ENCODE assay signal across 8 cellular contexts in the genomic region with DNA sequence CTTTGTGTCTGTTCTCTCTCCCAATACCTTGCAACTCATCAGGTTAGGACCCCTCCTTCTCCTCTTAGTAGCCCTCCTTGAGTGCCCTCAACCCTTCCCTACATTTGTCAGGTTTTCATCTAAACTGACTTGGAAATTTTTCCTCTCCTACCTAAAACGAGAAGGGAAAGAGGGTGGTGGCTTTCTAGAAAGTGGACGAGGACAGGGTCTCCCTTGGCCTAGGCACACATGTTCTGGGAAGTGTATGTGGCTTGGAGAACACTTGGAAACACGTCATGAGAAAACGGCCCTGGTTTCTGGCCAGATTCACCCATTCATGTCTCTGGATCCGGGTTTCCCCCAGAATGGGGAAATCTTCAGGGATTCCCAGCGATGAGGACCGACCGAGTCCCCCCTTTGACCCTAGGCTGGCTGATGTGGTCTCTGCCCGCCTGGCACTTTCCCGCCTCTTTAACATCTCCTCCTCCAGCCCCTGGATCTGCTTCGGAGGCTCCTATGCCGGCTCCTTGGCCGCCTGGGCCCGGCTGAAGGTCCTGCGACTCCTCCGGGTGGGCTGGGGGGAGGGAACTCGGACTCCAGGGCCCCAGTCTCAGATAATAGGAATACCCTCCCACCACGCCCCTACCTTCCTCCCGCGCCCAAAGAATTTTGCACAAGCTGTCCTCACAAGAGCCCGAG. TPM values are rescaled to one million over a fixed set of nuclear protein-coding genes. Genes with fewer than 3 reads are reported as not detected.
A peak's percentile ranks its signal among the peaks of the same experiment; 100 is the strongest.
DNase-seq lines count a peak whose midpoint lies in the region; ATAC-seq and TF ChIP-seq lines count a peak whose summit lies in the region.

No MANE protein-coding gene starts in this region.

- no peaks in the 10 kb centered on the region for H3K9me3 Mint-ChIP-seq in activated naive CD4-positive, alpha-beta T cell treated with anti-CD3 and anti-CD28 coated beads for 36 hours

- DNase-seq in activated naive CD4-positive, alpha-beta T cell treated with anti-CD3 and anti-CD28 coated beads for 36 hours: no peak
- no peak for DNase-seq in activated naive CD4-positive, alpha-beta T cell treated with anti-CD3 and anti-CD28 coated beads, Interleukin-2, amount 50 U/mL, for 16 hours
- DNase-seq in ascending aorta (ENCODE audit: low spot score in 2 of 2): no peak
- DNase-seq in left lung: peak in 1 of 2 donors; percentile 77
- peak; percentile 17 to 36 for DNase-seq in thyroid gland
- no peak for DNase-seq in T-helper 9 cell
- DNase-seq in DMS153 treated with DMSO at 0.1 percent for 48 hours (lab: John Stamatoyannopoulos, UW; ENCODE audit: unreplicated experiment): no peak
- DNase-seq in NCI-H1092 treated with DMSO at 0.1 percent for 48 hours (lab: John Stamatoyannopoulos, UW): no peak

- CTCF ChIA-PET in activated naive CD4-positive, alpha-beta T cell treated with anti-CD3 and anti-CD28 coated beads for 36 hours (lab: Charles Lee): no interaction called here

- H3K4me1 ChIP-seq in ascending aorta (peaks cover 7 to 15% of the 10 kb centered on the region in 2 donors), left lung (peaks cover 0 to 7% of the 10 kb centered on the region in 2 donors), thyroid gland (peaks cover 0 to 9% of the 10 kb centered on the region in 2 donors)

- no peak for TF ChIP-seq CTCF in ascending aorta (IDR thresholded peaks at IDR 0.05)
- TF ChIP-seq CTCF in left lung (IDR thresholded peaks at IDR 0.05): no peak
- no peak for TF ChIP-seq CTCF in thyroid gland (IDR thresholded peaks at IDR 0.05)

- H3K36me3 Mint-ChIP-seq in activated naive CD4-positive, alpha-beta T cell treated with anti-CD3 and anti-CD28 coated beads for 36 hours (ENCODE audit: low read depth): no peaks in the 10 kb centered on the region

- no peak overlapping the region for H3K27ac Mint-ChIP-seq in activated naive CD4-positive, alpha-beta T cell treated with anti-CD3 and anti-CD28 coated beads for 36 hours

- peaks cover 52% of the 10 kb centered on the region for H3K27me3 Mint-ChIP-seq in activated naive CD4-positive, alpha-beta T cell treated with anti-CD3 and anti-CD28 coated beads for 36 hours (ENCODE audit: low read depth)

- 7 to 14% methylated on average over 11 to 21 of the region's 21 CpGs for WGBS in thyroid gland, 2 donors

- H3K9me3 ChIP-seq in ascending aorta (no peaks in the 10 kb centered on the region), left lung (no peaks in the 10 kb centered on the region), thyroid gland (no peaks in the 10 kb centered on the region)

- intact Hi-C loops in activated naive CD4-positive, alpha-beta T cell treated with anti-CD3 and anti-CD28 coated beads for 36 hours (cut with micrococcal nuclease): loop anchor here (2.0 kb wide), 2 partner anchors 62 to 222 kb away; partner anchors contain the start of gene ZNF184
- intact Hi-C loops in ascending aorta (cut with DNase I): no loop called here
- intact Hi-C loops in left lung (cut with DNase I): no loop called here
- intact Hi-C loops in thyroid gland (cut with DNase I): no loop called here

- H3K4me3 ChIP-seq in ascending aorta: peak overlapping the region; percentile 53 to 76
- peak overlapping the region; percentile 41 to 46 for H3K4me3 ChIP-seq in left lung
- peak overlapping the region; percentile 24 to 87 (median 44) for H3K4me3 ChIP-seq in thyroid gland (replicated peaks in 1 of 3)

- no peak for ATAC-seq in left lung

- no peak for TF ChIP-seq POLR2A in thyroid gland (IDR thresholded peaks at IDR 0.05)

- H3K27ac ChIP-seq in ascending aorta: no peak overlapping the region
- peak overlapping the region; percentile 75 to 85 for H3K27ac ChIP-seq in left lung
- H3K27ac ChIP-seq in thyroid gland: peak overlapping the region in 2 of 3 donors; percentile 72 to 80

- H3K4me1 Mint-ChIP-seq in activated naive CD4-positive, alpha-beta T cell treated with anti-CD3 and anti-CD28 coated beads for 36 hours (ENCODE audit: low read depth): peaks cover 9% of the 10 kb centered on the region

- no peaks in the 10 kb centered on the region for H3K36me3 ChIP-seq in ascending aorta
- H3K36me3 ChIP-seq in left lung: no peaks in the 10 kb centered on the region
- H3K36me3 ChIP-seq in thyroid gland: no peaks in the 10 kb centered on the region

- H3K27me3 ChIP-seq in ascending aorta (no peaks in the 10 kb centered on the region), left lung (peaks cover 6 to 99% of the 10 kb centered on the region in 2 donors), thyroid gland (no peaks in the 10 kb centered on the region)

- peak overlapping the region; percentile 89 for H3K4me3 Mint-ChIP-seq in activated naive CD4-positive, alpha-beta T cell treated with anti-CD3 and anti-CD28 coated beads for 36 hours

RNA-seq across cellular contexts. Expression of gene PRSS16, which starts 2.9 kb away (rescaled TPM):
- 1 to 10 TPM; 1.3 to 1.4 TPM for total RNA-seq in activated naive CD4-positive, alpha-beta T cell treated with anti-CD3 and anti-CD28 coated beads for 36 hours
- not detected for total RNA-seq in ascending aorta
- 10 to 100 TPM; 12.3 to 18.3 TPM for total RNA-seq in left lung
- 10 to 100 TPM; 12.8 to 32.0 (median 21.6) TPM for total RNA-seq in thyroid gland

Comparison
In these comparisons a context has a peak if more than half of its experiments do, and no peak if none do; other contexts are left out.
1. DNase-seq: peak in thyroid gland (2 of 2); none in activated naive CD4-positive, alpha-beta T cell treated with anti-CD3 and anti-CD28 coated beads for 36 hours (single experiment), activated naive CD4-positive, alpha-beta T cell treated with anti-CD3 and anti-CD28 coated beads, Interleukin-2, amount 50 U/mL, for 16 hours (single experiment), ascending aorta (0 of 2), T-helper 9 cell (single experiment), DMS153 treated with DMSO at 0.1 percent for 48 hours (single experiment) and NCI-H1092 treated with DMSO at 0.1 percent for 48 hours (single experiment).
2. H3K27ac ChIP-seq: peak in left lung (2 of 2) and thyroid gland (2 of 3); none in ascending aorta (0 of 2).
3. RNA of gene PRSS16, which starts 2.9 kb away (total RNA-seq): 12.8 to 32.0 TPM in thyroid gland and 12.3 to 18.3 TPM in left lung; 1.3 to 1.4 TPM in activated naive CD4-positive, alpha-beta T cell treated with anti-CD3 and anti-CD28 coated beads for 36 hours and not detected in ascending aorta (single experiment); every median in the first group is over 4 times any median in the second.
4. Peak in every context shown above with its lines, with median percentiles within 50 percentile points of each other: H3K4me3 ChIP-seq.